Comparison of ENCODE assay signal across 1 cellular context in genomic region chr2:215313219-215313656, GRCh38.
A peak's percentile ranks its signal among the peaks of the same experiment; 100 is the strongest.
TF ChIP-seq lines count a peak whose summit lies in the region.

No MANE protein-coding gene starts in this region.

TF ChIP-seq in HepG2, 621 proteins besides CTCF, POLR2A, EP300 and RAD21 (continued from another document):
- no peak for TF ChIP-seq PAX8 (CRISPR knock-in tag; IDR thresholded peaks at IDR 0.05; ENCODE audit: borderline replicate concordance)
- TF ChIP-seq ZNF24 (IDR thresholded peaks at IDR 0.05), result peak; percentile 79
- TF ChIP-seq SKIL (CRISPR knock-in tag; IDR thresholded peaks at IDR 0.05; ENCODE audit: borderline replicate concordance), result no peak
- TF ChIP-seq TAF15 (IDR thresholded peaks at IDR 0.05; ENCODE audit: low read depth, low read length, poor library complexity, severe bottlenecking), result no peak
- TF ChIP-seq ZNF788 (CRISPR knock-in tag; IDR thresholded peaks at IDR 0.05; ENCODE audit: borderline replicate concordance), result no peak
- no peak for TF ChIP-seq IRF9 (CRISPR knock-in tag; IDR thresholded peaks at IDR 0.05; ENCODE audit: borderline replicate concordance)
- TF ChIP-seq HNRNPLL (IDR thresholded peaks at IDR 0.05; ENCODE audit: low read depth, low read length, poor library complexity, severe bottlenecking), result no peak
- no peak for TF ChIP-seq NR2C2 (CRISPR knock-in tag; IDR thresholded peaks at IDR 0.05; ENCODE audit: borderline replicate concordance)
- TF ChIP-seq ZSCAN29 (CRISPR knock-in tag; conservative IDR thresholded peaks at IDR 0.05), result 0 out of 2 replicates have a peak, but pooled peaks have one; percentile 36
- no peak for TF ChIP-seq KLF15 (CRISPR knock-in tag; IDR thresholded peaks at IDR 0.05; ENCODE audit: borderline replicate concordance)
- no peak for TF ChIP-seq AKAP8 (CRISPR knock-in tag; IDR thresholded peaks at IDR 0.05)
- no peak for TF ChIP-seq ZNF572 (CRISPR knock-in tag; IDR thresholded peaks at IDR 0.05)
- no peak for TF ChIP-seq ZNF510 (CRISPR knock-in tag; IDR thresholded peaks at IDR 0.05; ENCODE audit: low read depth)
- TF ChIP-seq TGIF2 (CRISPR knock-in tag; IDR thresholded peaks at IDR 0.05), result peak; percentile 65; the same call in 1 of the 2 replicates
- no peak for TF ChIP-seq PRDM10 (CRISPR knock-in tag; IDR thresholded peaks at IDR 0.05; ENCODE audit: low read depth)
- TF ChIP-seq IRF1 (CRISPR knock-in tag; IDR thresholded peaks at IDR 0.05; ENCODE audit: low read depth), result no peak
- TF ChIP-seq NFIC (IDR thresholded peaks at IDR 0.05; ENCODE audit: low read length), result no peak
TF ChIP-seq in HepG2: peak in this region for 8.
